ENCODE assay signal across 9 cellular contexts in the genomic region with DNA sequence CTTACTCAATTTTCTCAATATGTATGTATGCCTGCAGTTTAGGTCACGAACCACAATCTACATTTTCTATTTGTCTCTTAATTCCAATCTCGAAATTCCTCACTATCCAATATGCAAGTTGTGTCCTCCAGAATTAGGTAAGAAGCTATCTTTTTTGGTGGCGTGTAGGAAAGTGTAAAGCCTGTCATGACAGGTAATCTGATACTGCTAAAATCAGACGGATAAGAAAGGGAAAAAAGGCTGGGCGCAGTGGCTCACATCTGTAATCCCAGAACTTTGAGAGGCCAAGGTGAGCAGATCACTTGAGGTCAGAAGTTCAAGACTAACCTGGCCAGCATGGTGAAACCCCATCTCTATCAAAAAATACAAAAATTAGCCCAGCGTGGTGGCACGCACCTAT.
"Had no signal": no experiment of that assay in that cellular context is flagged by ENCODE, and none has a peak within 500 bp of the region (broad histone marks: within the 10 kb centered on the region; RNA-seq: fewer than 3 reads in every experiment).

No MANE protein-coding gene starts in this region.

- H3K27ac ChIP-seq: GM23248 had no signal

- ATAC-seq: GM23338, HCT116 had no signal

- H3K4me1 ChIP-seq: HAP-1 had no signal

- H3K4me3 ChIP-seq: GM23248, GM23338, HAP-1 had no signal

- H3K36me3 ChIP-seq: HAP-1 had no signal

- H3K9me3 ChIP-seq: HAP-1 had no signal

- DNase-seq: GM23248, GOT3, H7, H9, HCEC 1CT, HFFc6 had no signal
